24 cellular contexts compared by ENCODE assay signal in the genomic region with DNA sequence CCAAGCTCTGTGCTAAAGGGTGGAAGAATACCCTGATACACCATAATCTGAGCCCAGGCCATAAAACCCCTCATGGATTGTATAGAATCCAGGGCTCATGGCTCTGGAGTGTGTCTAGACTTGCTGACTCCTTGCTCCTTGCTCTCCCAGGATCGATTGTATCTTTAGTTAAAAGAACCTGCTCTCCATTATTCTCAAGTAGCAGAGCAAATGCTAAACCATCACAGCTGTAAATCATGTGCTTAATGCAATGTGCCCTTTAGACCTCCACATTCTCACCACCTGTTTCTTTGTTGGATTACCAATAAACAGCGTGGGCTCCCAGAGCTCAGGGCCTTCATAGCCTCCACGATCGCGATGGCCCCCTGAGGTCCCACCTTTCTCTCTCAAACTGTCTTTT.
DNase-seq lines count a peak whose midpoint lies in the region; ATAC-seq, FAIRE-seq and TF ChIP-seq lines count a peak whose summit lies in the region.
"Had no signal": no experiment of that assay in that cellular context is flagged by ENCODE, and none has a peak within 500 bp of the region (broad histone marks: within the 10 kb centered on the region; RNA-seq: fewer than 3 reads in every experiment).

No MANE protein-coding gene starts in this region.

- H3K4me1 ChIP-seq in HepG2 (ENCODE audit: insufficient read depth, low read length) (no peaks in the 10 kb centered on the region), right lobe of liver (no peaks in the 10 kb centered on the region), trophoblast cell (ENCODE audit: control insufficient read depth in 1 of 2, insufficient read depth in 2 of 2, low read length in 2 of 2) (peaks cover 0 to 3% of the 10 kb centered on the region in 2 experiments), kidney (ENCODE audit: control insufficient read depth in 1 of 2, insufficient read depth in 1 of 2, low read depth in 1 of 2, low read length in 2 of 2) (no peaks in the 10 kb centered on the region), aorta (ENCODE audit: control insufficient read depth in 1 of 2, insufficient read depth in 2 of 2, low read length in 2 of 2) (no peaks in the 10 kb centered on the region)
- H3K4me1 ChIP-seq: BE2C had no signal

- CTCF ChIA-PET in HepG2 (lab: Yijun Ruan, JAX; ENCODE audit: low intra/inter-chr PET ratio, low total read pairs): no interaction called here

- peak overlapping the region; percentile 70 for H3K27ac Mint-ChIP-seq in nephron progenitor cell
- H3K27ac Mint-ChIP-seq: CD4-positive, CD25-positive, alpha-beta regulatory T cell; HFFc6 had no signal

- no peaks in the 10 kb centered on the region for H3K9me3 Mint-ChIP-seq in nephron progenitor cell

- BruUV-seq in HepG2 (replicated peaks; lab: Mats Ljungman, UMichigan): no TSS peak

- no peak for TF ChIP-seq CTCF in HepG2 (CRISPR knock-in tag; IDR thresholded peaks at IDR 0.05)
- TF ChIP-seq CTCF in right lobe of liver (IDR thresholded peaks at IDR 0.05): no peak
- no peak for TF ChIP-seq CTCF in nephron progenitor cell (IDR thresholded peaks at IDR 0.05)
- TF ChIP-seq CTCF in kidney (IDR thresholded peaks at IDR 0.05; ENCODE audit: borderline replicate concordance, extremely low read depth, insufficient read depth): no peak

- H3K36me3 Mint-ChIP-seq in nephron progenitor cell (ENCODE audit: low read depth): no peaks in the 10 kb centered on the region
- H3K36me3 Mint-ChIP-seq: CD4-positive, CD25-positive, alpha-beta regulatory T cell; CD8-positive, alpha-beta memory T cell had no signal

- no peak overlapping the region for H3K9ac ChIP-seq in HepG2 (ENCODE audit: insufficient read depth, low read depth, low read length)
- no peak overlapping the region for H3K9ac ChIP-seq in trophoblast cell (ENCODE audit: low read length)
- no peak overlapping the region for H3K9ac ChIP-seq in kidney (ENCODE audit: low read length in 2 of 2)

- no peaks in the 10 kb centered on the region for H4K20me1 ChIP-seq in HepG2 (ENCODE audit: insufficient read depth, low read length)

- H3K9me3 ChIP-seq in HepG2 (ENCODE audit: low read length) (no peaks in the 10 kb centered on the region), right lobe of liver (no peaks in the 10 kb centered on the region), trophoblast cell (ENCODE audit: insufficient read depth, low read depth, low read length) (peaks cover 2% of the 10 kb centered on the region), kidney (ENCODE audit: control insufficient read depth in 1 of 2, low read length in 2 of 2) (no peaks in the 10 kb centered on the region), aorta (ENCODE audit: control insufficient read depth, low read length) (no peaks in the 10 kb centered on the region)
- H3K9me3 ChIP-seq: BE2C had no signal

- peaks cover 6% of the 10 kb centered on the region for H3K4me1 Mint-ChIP-seq in nephron progenitor cell
- H3K4me1 Mint-ChIP-seq: CD4-positive, CD25-positive, alpha-beta regulatory T cell; CD8-positive, alpha-beta memory T cell had no signal

- H2BK120ac ChIP-seq in trophoblast cell (ENCODE audit: insufficient read depth, low read length, poor library complexity): peak overlapping the region; percentile 94

- intact Hi-C loops in HepG2 (cut with micrococcal nuclease; ENCODE audit: unreplicated experiment) (no loop called here), right lobe of liver (cut with DNase I) (no loop called here), kidney (cut with DNase I) (no loop called here), aorta (cut with DNase I) (no loop called here)

- in situ Hi-C loops in HepG2 (cut with HindIII; ENCODE audit: extremely low pct_ligation_motif_present, low pct_unique_long_range_greater_than_20kb): no loop called here

- H3K36me3 ChIP-seq in HepG2 (replicated peaks in 1 of 2; ENCODE audit: control insufficient read depth in 1 of 2, insufficient read depth in 2 of 2, low read length in 2 of 2): no peaks in the 10 kb centered on the region
- no peaks in the 10 kb centered on the region for H3K36me3 ChIP-seq in right lobe of liver
- H3K36me3 ChIP-seq in trophoblast cell (ENCODE audit: control insufficient read depth in 1 of 2, insufficient read depth in 2 of 2, low read length in 2 of 2): no peaks in the 10 kb centered on the region
- H3K36me3 ChIP-seq in kidney (ENCODE audit: control insufficient read depth in 1 of 2, insufficient read depth in 2 of 2, low read length in 2 of 2): no peaks in the 10 kb centered on the region
- no peaks in the 10 kb centered on the region for H3K36me3 ChIP-seq in aorta (ENCODE audit: control insufficient read depth in 1 of 2, insufficient read depth in 2 of 2, low read length in 1 of 2)
- H3K36me3 ChIP-seq: BE2C had no signal

- no peak overlapping the region for H3K23ac ChIP-seq in trophoblast cell (ENCODE audit: low read length)

- H3K4me3 Mint-ChIP-seq in nephron progenitor cell: no peak overlapping the region
- H3K4me3 Mint-ChIP-seq: CD4-positive, CD25-positive, alpha-beta regulatory T cell; CD8-positive, alpha-beta memory T cell; HFFc6 had no signal

- H3K4me3 ChIP-seq in HepG2 (replicated peaks in 1 of 3; ENCODE audit: insufficient read depth in 1 of 3, low read depth in 2 of 3, low read length in 3 of 3) (no peak overlapping the region), right lobe of liver (no peak overlapping the region), trophoblast cell (ENCODE audit: low read depth, low read length) (no peak overlapping the region), kidney (ENCODE audit: low read length in 2 of 2) (no peak overlapping the region), aorta (ENCODE audit: low read length in 2 of 2) (no peak overlapping the region)
- H3K4me3 ChIP-seq: K562 had no signal

- H2BK5ac ChIP-seq in trophoblast cell (ENCODE audit: low read depth, low read length, poor library complexity): peak overlapping the region; percentile 94

- no peak for FAIRE-seq in HepG2 (lab: Jason Lieb, UNC)
- FAIRE-seq in kidney (lab: Jason Lieb, UNC): no peak
- FAIRE-seq: D721Med, GM12892, GM18507, K562 had no signal

- no peak overlapping the region for H4K12ac ChIP-seq in trophoblast cell (ENCODE audit: low read depth, low read length)

- no peak overlapping the region for H3K4ac ChIP-seq in trophoblast cell (ENCODE audit: low read depth, low read length)

- TF ChIP-seq RAD21 in HepG2 (CRISPR knock-in tag; IDR thresholded peaks at IDR 0.05): no peak

- POLR2A ChIA-PET in HepG2 (lab: Yijun Ruan, JAX): no interaction called here

- no peaks in the 10 kb centered on the region for H3K79me2 ChIP-seq in HepG2 (ENCODE audit: insufficient read depth, low read length)
- no peaks in the 10 kb centered on the region for H3K79me2 ChIP-seq in trophoblast cell (ENCODE audit: control insufficient read depth, insufficient read depth, low read length, poor library complexity)

- peak overlapping the region; percentile 47 for H4K8ac ChIP-seq in trophoblast cell (ENCODE audit: low read depth, low read length)

- H2BK12ac ChIP-seq in trophoblast cell (ENCODE audit: low read length): peak overlapping the region; percentile 40

- WGBS in HepG2 (ENCODE audit: low lambda C conversion rate): 60% methylated on average over 5 of the region's 5 CpGs
- 88% methylated on average over 4 of the region's 5 CpGs for WGBS in right lobe of liver (ENCODE audit: insufficient coverage, low coverage, low lambda C conversion rate, missing lambda C conversion rate)
- WGBS in trophoblast cell (ENCODE audit: extremely low coverage, insufficient coverage, insufficient read length): no CpG with 5 or more reads among the region's 5 CpGs
- WGBS in aorta, 2 donors: 74 to 79% methylated on average over 5 of the region's 5 CpGs

- peaks cover 13% of the 10 kb centered on the region for H3K79me1 ChIP-seq in trophoblast cell (ENCODE audit: low read length)

- ATAC-seq in HepG2: no peak
- ATAC-seq in right lobe of liver: no peak
- no peak for ATAC-seq in aorta (ENCODE audit: low FRiP score)
- no peak for ATAC-seq in GM19452 (IDR thresholded peaks at IDR 0.05; ENCODE audit: unreplicated experiment)
- ATAC-seq: HCT116, K562 had no signal

- H3K4me2 ChIP-seq in HepG2 (ENCODE audit: low read depth, low read length): no peak overlapping the region
- no peak overlapping the region for H3K4me2 ChIP-seq in trophoblast cell (ENCODE audit: low read length)

- H2AFZ ChIP-seq in HepG2 (ENCODE audit: low read length) (no peak overlapping the region), trophoblast cell (ENCODE audit: insufficient read depth, low read length, poor library complexity) (no peak overlapping the region)

- no peaks in the 10 kb centered on the region for H3K27me3 ChIP-seq in HepG2 (ENCODE audit: control insufficient read depth in 1 of 2, insufficient read depth in 2 of 2, low read length in 2 of 2)
- no peaks in the 10 kb centered on the region for H3K27me3 ChIP-seq in right lobe of liver
- no peaks in the 10 kb centered on the region for H3K27me3 ChIP-seq in trophoblast cell (ENCODE audit: insufficient read depth, low read length)
- no peaks in the 10 kb centered on the region for H3K27me3 ChIP-seq in aorta (ENCODE audit: control insufficient read depth in 1 of 2, insufficient read depth in 2 of 2, low read length in 1 of 2)
- H3K27me3 ChIP-seq: BE2C had no signal

- no peak overlapping the region for H3K27ac ChIP-seq in HepG2 (ENCODE audit: extremely low read length, insufficient read depth, low read length)
- no peak overlapping the region for H3K27ac ChIP-seq in right lobe of liver
- H3K27ac ChIP-seq in trophoblast cell (ENCODE audit: low read depth, low read length): peak overlapping the region; percentile 88
- H3K27ac ChIP-seq in kidney (ENCODE audit: low read depth in 2 of 2, low read length in 2 of 2): no peak overlapping the region
- H3K27ac ChIP-seq in aorta (ENCODE audit: low read depth in 1 of 2, low read length in 2 of 2): no peak overlapping the region
- H3K27ac ChIP-seq: HL-60 had no signal

- H2AK5ac ChIP-seq in trophoblast cell (ENCODE audit: low read length): peak overlapping the region; percentile 54

- DNase-seq in HepG2 (ENCODE audit: low spot score) (no peak), right lobe of liver (no peak), NCI-H82 treated with DMSO at 0.1 percent for 48 hours (lab: John Stamatoyannopoulos, UW; ENCODE audit: unreplicated experiment) (peak; percentile 69), nephron progenitor cell (no peak), trophoblast cell (peak; percentile 43 to 68), kidney (no peak), aorta (no peak)
- DNase-seq: BE2C; C1 segment of cervical spinal cord; CD4-positive, CD25-positive, alpha-beta regulatory T cell; CD8-positive, alpha-beta memory T cell; COR-L47; GDM1; GOT3; H7; HFFc6; IMR-90 had no signal

- TF ChIP-seq POLR2A in HepG2 (IDR thresholded peaks at IDR 0.05; ENCODE audit: insufficient read depth in 1 of 2, low read depth in 2 of 2, low read length in 2 of 2) (no peak), right lobe of liver (IDR thresholded peaks at IDR 0.05) (no peak)

- no peaks in the 10 kb centered on the region for H3K27me3 Mint-ChIP-seq in nephron progenitor cell (ENCODE audit: low read depth, poor library complexity)
- H3K27me3 Mint-ChIP-seq: CD4-positive, CD25-positive, alpha-beta regulatory T cell; CD8-positive, alpha-beta memory T cell had no signal

- H4K91ac ChIP-seq in trophoblast cell (ENCODE audit: low read depth, low read length): peak overlapping the region; percentile 77

- H3K14ac ChIP-seq in trophoblast cell (ENCODE audit: low read length): peak overlapping the region; percentile 61

- TF ChIP-seq EP300 in HepG2 (IDR thresholded peaks at IDR 0.05; ENCODE audit: low read depth in 2 of 2, low read length in 2 of 2) (no peak), HepG2 (CRISPR knock-in tag; IDR thresholded peaks at IDR 0.05; ENCODE audit: borderline replicate concordance) (no peak)

- peak overlapping the region; percentile 78 for H3K18ac ChIP-seq in trophoblast cell (ENCODE audit: low read length)

Comparison
In these comparisons a context has a peak if more than half of its experiments do, and no peak if none do; other contexts are left out.
1. DNase-seq: peak in NCI-H82 treated with DMSO at 0.1 percent for 48 hours (single experiment) and trophoblast cell (2 of 2); none in HepG2 (single experiment), right lobe of liver (0 of 3), nephron progenitor cell (single experiment), kidney (single experiment) and aorta (0 of 2).